ENCODE assay signal across 18 cellular contexts in the genomic region with DNA sequence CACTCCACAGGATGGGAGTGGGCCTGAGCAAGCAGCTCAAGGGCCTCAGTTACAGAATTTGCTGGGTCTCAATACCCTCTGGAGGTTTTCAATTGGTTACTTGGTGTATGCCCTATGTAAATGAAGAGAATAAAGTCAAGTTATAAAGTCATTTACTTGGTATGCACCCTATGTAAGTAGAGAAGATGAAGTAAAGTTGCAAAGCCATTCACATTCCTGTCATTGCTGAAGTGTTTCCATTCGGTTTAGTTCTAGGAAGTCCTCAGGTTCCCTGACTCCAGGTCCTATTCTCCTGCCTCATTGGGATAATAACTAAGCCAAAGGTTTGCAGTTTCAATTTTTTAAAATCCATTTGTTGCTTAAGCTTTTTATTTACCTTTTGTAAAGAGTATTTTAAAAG.
DNase-seq lines count a peak whose midpoint lies in the region; ATAC-seq and TF ChIP-seq lines count a peak whose summit lies in the region.
"Had no signal": no experiment of that assay in that cellular context is flagged by ENCODE, and none has a peak within 500 bp of the region (broad histone marks: within the 10 kb centered on the region; RNA-seq: fewer than 3 reads in every experiment).

No MANE protein-coding gene starts in this region.

- H3K4me1 ChIP-seq in NT2/D1 (ENCODE audit: insufficient read depth, insufficient read length) (no peaks in the 10 kb centered on the region), left lung (no peaks in the 10 kb centered on the region)
- H3K4me1 ChIP-seq: BLaER1 treated with 17β-estradiol and CSF1 and Interleukin-3, amounts not matched to agents 10 nM and 100 nM had no signal

- H3K9me3 ChIP-seq in NT2/D1 (ENCODE audit: insufficient read depth, low read length) (peaks cover 28% of the 10 kb centered on the region), left lung (peaks cover 0 to 20% of the 10 kb centered on the region in 2 donors)

- H3K27me3 ChIP-seq in NT2/D1 (ENCODE audit: insufficient read depth, insufficient read length) (no peaks in the 10 kb centered on the region), left lung (no peaks in the 10 kb centered on the region)
- H3K27me3 ChIP-seq: BLaER1 treated with 17β-estradiol and CSF1 and Interleukin-3, amounts not matched to agents 10 nM and 100 nM had no signal

- DNase-seq in AG10803 (ENCODE audit: low read depth) (peak; percentile 34), NT2/D1 (ENCODE audit: low read depth, low spot score) (peak; percentile 28), choroid plexus epithelial cell (ENCODE audit: low read depth) (peak; percentile 29), left lung (no peak), NCI-H446 (lab: John Stamatoyannopoulos, UW) (no peak), GDM1 (lab: John Stamatoyannopoulos, UW) (no peak), posterior cingulate gyrus (no peak)
- no peak for DNase-seq in stimulated activated naive CD8-positive, alpha-beta T cell treated with anti-CD3 and anti-CD28 coated beads, Interleukin-15, Interleukin-2, amounts not matched to agents 100 U/mL and 50 U/mL, for 24 hours
- DNase-seq: DND-41, HCEC 1CT, KBM-7, NCI-H1436, NCI-H2029 treated with DMSO at 0.1 percent for 48 hours, NCI-H510A treated with DMSO at 0.1 percent for 48 hours, NCI-H82 had no signal

- peak overlapping the region in 1 of 2 donors; percentile 43 for H3K27ac ChIP-seq in left lung
- H3K27ac ChIP-seq: BLaER1 treated with 17β-estradiol and CSF1 and Interleukin-3, amounts not matched to agents 10 nM and 100 nM had no signal

- H3K4me3 ChIP-seq in AG10803 (ENCODE audit: low read length), result no peak overlapping the region
- H3K4me3 ChIP-seq in NT2/D1 (ENCODE audit: insufficient read length, low read depth), result no peak overlapping the region
- no peak overlapping the region for H3K4me3 ChIP-seq in choroid plexus epithelial cell (ENCODE audit: low read depth, low read length)
- no peak overlapping the region for H3K4me3 ChIP-seq in left lung
- H3K4me3 ChIP-seq: BLaER1 treated with 17β-estradiol and CSF1 and Interleukin-3, amounts not matched to agents 10 nM and 100 nM had no signal

- intact Hi-C loops in left lung (cut with DNase I) (no loop called here), posterior cingulate gyrus (cut with DNase I) (no loop called here)

- ATAC-seq in left lung, result peak; percentile 91
- ATAC-seq in stimulated activated naive CD8-positive, alpha-beta T cell treated with anti-CD3 and anti-CD28 coated beads, Interleukin-15, Interleukin-2, amounts not matched to agents 100 U/mL and 50 U/mL, for 24 hours, result no peak
- ATAC-seq: Panc1, Right ventricle myocardium inferior had no signal

- H3K9ac ChIP-seq in NT2/D1 (ENCODE audit: insufficient read length, low read depth), result no peak overlapping the region
- H3K9ac ChIP-seq: BLaER1 treated with 17β-estradiol and CSF1 and Interleukin-3, amounts not matched to agents 10 nM and 100 nM had no signal

- H3K36me3 ChIP-seq in NT2/D1 (ENCODE audit: insufficient read depth, insufficient read length, low read length) (no peaks in the 10 kb centered on the region), left lung (no peaks in the 10 kb centered on the region)
- H3K36me3 ChIP-seq: BLaER1 treated with 17β-estradiol and CSF1 and Interleukin-3, amounts not matched to agents 10 nM and 100 nM had no signal

- no peak for TF ChIP-seq CTCF in AG10803 (conservative IDR thresholded peaks at IDR 0.05; ENCODE audit: low read length)
- TF ChIP-seq CTCF in choroid plexus epithelial cell (conservative IDR thresholded peaks at IDR 0.05; ENCODE audit: low read depth, low read length), result no peak
- no peak for TF ChIP-seq CTCF in left lung (IDR thresholded peaks at IDR 0.05)

Comparison
In these comparisons a context has a peak if more than half of its experiments do, and no peak if none do; other contexts are left out.
1. DNase-seq: peak in AG10803 (single experiment), NT2/D1 (single experiment) and choroid plexus epithelial cell (single experiment); none in left lung (0 of 2), stimulated activated naive CD8-positive, alpha-beta T cell treated with anti-CD3 and anti-CD28 coated beads, Interleukin-15, Interleukin-2, amounts not matched to agents 100 U/mL and 50 U/mL, for 24 hours (single experiment), NCI-H446 (0 of 2), GDM1 (single experiment) and posterior cingulate gyrus (0 of 10).